18 cellular contexts compared by ENCODE assay signal in the genomic region with DNA sequence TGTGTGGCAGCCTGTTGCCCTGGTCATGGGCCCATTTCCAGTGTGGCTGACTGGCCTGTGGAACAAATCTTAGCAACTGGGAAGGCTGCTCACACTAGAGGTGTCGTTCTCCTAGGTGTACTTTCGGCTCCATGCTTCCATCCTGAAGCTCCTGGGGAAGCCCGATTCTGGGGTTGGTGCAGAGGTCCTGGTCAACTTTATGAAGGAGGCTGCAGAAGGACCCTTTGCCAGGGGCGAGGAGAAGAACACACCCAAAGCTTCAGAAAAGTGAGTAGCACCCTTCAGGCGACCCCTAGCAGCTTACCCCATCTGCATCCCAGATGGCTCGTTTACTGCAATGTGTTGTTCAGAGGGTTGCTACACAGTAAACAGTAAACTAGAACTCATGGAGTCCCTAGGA.
"Had no signal": no experiment of that assay in that cellular context is flagged by ENCODE, and none has a peak within 500 bp of the region (broad histone marks: within the 10 kb centered on the region; RNA-seq: fewer than 3 reads in every experiment).

No MANE protein-coding gene starts in this region.

- H3K4me3 Mint-ChIP-seq: activated B cell treated with CpG ODN at 0.5 μM for 24 hours; activated CD8-positive, alpha-beta T cell treated with anti-CD3 and anti-CD28 coated beads for 36 hours; stimulated activated naive CD8-positive, alpha-beta T cell treated with anti-CD3 and anti-CD28 coated beads, Interleukin-15, amount 100 ng/mL, for 72 hours; T-cell; type B pancreatic cell had no signal

- H3K27ac ChIP-seq: foreskin keratinocyte, prostate gland, right atrium auricular region had no signal

- H3K27me3 ChIP-seq: foreskin keratinocyte, right atrium auricular region had no signal

- H3K27me3 Mint-ChIP-seq: activated B cell treated with CpG ODN at 0.5 μM for 24 hours; activated CD8-positive, alpha-beta T cell treated with anti-CD3 and anti-CD28 coated beads for 36 hours; stimulated activated naive CD8-positive, alpha-beta T cell treated with anti-CD3 and anti-CD28 coated beads, Interleukin-15, amount 100 ng/mL, for 72 hours; T-cell; type B pancreatic cell had no signal

- DNase-seq: activated B cell treated with CpG ODN at 0.5 μM for 24 hours; activated CD4-positive, alpha-beta T cell treated with anti-CD3 and anti-CD28 coated beads for 4 hours; activated CD8-positive, alpha-beta T cell treated with anti-CD3 and anti-CD28 coated beads for 36 hours; activated gamma-delta T cell; activated T-cell treated with anti-CD3 and anti-CD28 coated beads, Interleukin-2, amount 50 U/mL, for 48 hours; foreskin keratinocyte; glutamatergic neuron; hypothalamus; midbrain; occipital lobe; small intestine; stimulated activated CD4-positive, alpha-beta T cell treated with anti-CD3 and anti-CD28 coated beads, Interleukin-4, amount 100 ng/mL, for 1 hour; stimulated activated naive CD8-positive, alpha-beta T cell treated with anti-CD3 and anti-CD28 coated beads, Interleukin-15, amount 100 ng/mL, for 72 hours; T-cell had no signal

- H3K9me3 Mint-ChIP-seq: activated B cell treated with CpG ODN at 0.5 μM for 24 hours; activated CD8-positive, alpha-beta T cell treated with anti-CD3 and anti-CD28 coated beads for 36 hours; activated naive CD4-positive, alpha-beta T cell treated with anti-CD3 and anti-CD28 coated beads, Interleukin-2, amount 50 U/mL, for 72 hours; stimulated activated naive CD8-positive, alpha-beta T cell treated with anti-CD3 and anti-CD28 coated beads, Interleukin-15, amount 100 ng/mL, for 72 hours; T-cell; type B pancreatic cell had no signal

- H3K4me1 Mint-ChIP-seq: activated B cell treated with CpG ODN at 0.5 μM for 24 hours; stimulated activated naive CD8-positive, alpha-beta T cell treated with anti-CD3 and anti-CD28 coated beads, Interleukin-15, amount 100 ng/mL, for 72 hours; T-cell had no signal

- H3K9me3 ChIP-seq: prostate gland, right atrium auricular region had no signal

- H3K36me3 ChIP-seq: prostate gland had no signal

- H3K4me1 ChIP-seq: foreskin keratinocyte, prostate gland had no signal

- H3K4me3 ChIP-seq: prostate gland, right atrium auricular region had no signal

- H3K27ac Mint-ChIP-seq: activated B cell treated with CpG ODN at 0.5 μM for 24 hours; activated CD8-positive, alpha-beta T cell treated with anti-CD3 and anti-CD28 coated beads for 36 hours; activated naive CD4-positive, alpha-beta T cell treated with anti-CD3 and anti-CD28 coated beads, Interleukin-2, amount 50 U/mL, for 72 hours; T-cell; type B pancreatic cell had no signal
